ENCODE assay signal across 1 cellular context in genomic region chr6:13445744-13446115, GRCh38.
TF ChIP-seq lines count a peak whose summit lies in the region.

No MANE protein-coding gene starts in this region.

TF ChIP-seq in H1, 55 proteins besides CTCF, POLR2A, EP300 and RAD21 (continued from another document):
- TF ChIP-seq, protein P1, sequence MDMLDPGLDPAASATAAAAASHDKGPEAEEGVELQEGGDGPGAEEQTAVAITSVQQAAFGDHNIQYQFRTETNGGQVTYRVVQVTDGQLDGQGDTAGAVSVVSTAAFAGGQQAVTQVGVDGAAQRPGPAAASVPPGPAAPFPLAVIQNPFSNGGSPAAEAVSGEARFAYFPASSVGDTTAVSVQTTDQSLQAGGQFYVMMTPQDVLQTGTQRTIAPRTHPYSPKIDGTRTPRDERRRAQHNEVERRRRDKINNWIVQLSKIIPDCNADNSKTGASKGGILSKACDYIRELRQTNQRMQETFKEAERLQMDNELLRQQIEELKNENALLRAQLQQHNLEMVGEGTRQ (IDR thresholded peaks at IDR 0.05; ENCODE audit: low read length), result no peak
